8 cellular contexts compared by ENCODE assay signal in genomic region chr14:24271134-24271833, GRCh38. TPM values are rescaled to one million over a fixed set of nuclear protein-coding genes. Genes with fewer than 3 reads are reported as not detected.
A peak's percentile ranks its signal among the peaks of the same experiment; 100 is the strongest.
DNase-seq lines count a peak whose midpoint lies in the region; ATAC-seq and TF ChIP-seq lines count a peak whose summit lies in the region.

RABGGTA (minus strand) TSS chr14:24271597; CDS start chr14:24271115, 482 bp downstream.

- no peaks in the 10 kb centered on the region for H3K36me3 ChIP-seq in ovary
- peaks cover 13 to 14% of the 10 kb centered on the region in 2 donors for H3K36me3 ChIP-seq in thyroid gland

- H3K9me3 Mint-ChIP-seq in activated naive CD4-positive, alpha-beta T cell treated with anti-CD3 and anti-CD28 coated beads, Interleukin-2, amount 50 U/mL, for 72 hours, result no peaks in the 10 kb centered on the region

- ATAC-seq in HG02571 (IDR thresholded peaks at IDR 0.05; ENCODE audit: unreplicated experiment) (peak; percentile 84), SK-N-SH treated with all-trans-retinoic acid at 6 μM for 48 hours (peak; percentile 99)
- peak; percentile 81 to 87 for ATAC-seq in activated naive CD4-positive, alpha-beta T cell treated with anti-CD3 and anti-CD28 coated beads, Interleukin-2, amount 50 U/mL, for 72 hours

- peaks cover 5 to 7% of the 10 kb centered on the region in 2 donors for H3K36me3 Mint-ChIP-seq in activated naive CD4-positive, alpha-beta T cell treated with anti-CD3 and anti-CD28 coated beads, Interleukin-2, amount 50 U/mL, for 72 hours

- peak within 1 kb of the TSS; percentile 76 to 98 for H3K27ac ChIP-seq in ovary
- peak within 1 kb of the TSS; percentile 84 to 95 (median 90) for H3K27ac ChIP-seq in thyroid gland

- no peak for TF ChIP-seq EP300 in ovary (IDR thresholded peaks at IDR 0.05)

- TF ChIP-seq CTCF in GM10266 (IDR thresholded peaks at IDR 0.05; ENCODE audit: control insufficient read depth, insufficient read depth, low read depth, missing control alignments) (peak; percentile 98), NB4 (IDR thresholded peaks at IDR 0.05; ENCODE audit: low read depth, low read length) (peak; percentile 63), ovary (IDR thresholded peaks at IDR 0.05) (peak; percentile 44 to 84 (median 80)), thyroid gland (IDR thresholded peaks at IDR 0.05) (peak; percentile 25 to 81 (median 50))

- no peaks in the 10 kb centered on the region for H3K9me3 ChIP-seq in ovary
- H3K9me3 ChIP-seq in thyroid gland, result no peaks in the 10 kb centered on the region

- DNase-seq in GM10266 (ENCODE audit: extremely low spot score) (peak; percentile 94), NB4 (ENCODE audit: low read depth) (peak; percentile 92), head of caudate nucleus (peak; percentile 63 to 94 (median 86)), ovary (peak; percentile 83 to 92 (median 86)), thyroid gland (peak; percentile 88 to 90)
- peak; percentile 90 to 91 for DNase-seq in activated naive CD4-positive, alpha-beta T cell treated with anti-CD3 and anti-CD28 coated beads, Interleukin-2, amount 50 U/mL, for 72 hours (ENCODE audit: low spot score in 2 of 2)

- H3K27me3 ChIP-seq in ovary, result no peaks in the 10 kb centered on the region
- H3K27me3 ChIP-seq in thyroid gland, result no peaks in the 10 kb centered on the region

- 0 to 1% (median 0%) methylated on average over 53 to 61 of the region's 61 CpGs for WGBS in ovary, 3 donors
- 1 to 8% methylated on average over 6 to 21 of the region's 61 CpGs for WGBS in thyroid gland, 2 donors

- peak; percentile 70 for TF ChIP-seq POLR2A in NB4 (IDR thresholded peaks at IDR 0.05; ENCODE audit: extremely low read depth, insufficient read length)
- TF ChIP-seq POLR2A in ovary (IDR thresholded peaks at IDR 0.05), result no peak
- TF ChIP-seq POLR2A in thyroid gland (IDR thresholded peaks at IDR 0.05), result peak in 1 of 2 donors; percentile 75

- H3K4me1 ChIP-seq in ovary (ENCODE audit: insufficient read depth), result peaks cover 2% of the 10 kb centered on the region
- H3K4me1 ChIP-seq in thyroid gland, result peaks cover 8 to 18% of the 10 kb centered on the region in 2 donors

- intact Hi-C loops in head of caudate nucleus (cut with DNase I) (no loop called here), ovary (cut with DNase I) (no loop called here), thyroid gland (cut with DNase I) (no loop called here)

- H3K27ac Mint-ChIP-seq in activated naive CD4-positive, alpha-beta T cell treated with anti-CD3 and anti-CD28 coated beads, Interleukin-2, amount 50 U/mL, for 72 hours, result peak within 1 kb of the TSS; percentile 90 to 95

- peak within 1 kb of the TSS; percentile 85 for H3K4me3 ChIP-seq in NB4 (ENCODE audit: low read depth, low read length)
- peak within 1 kb of the TSS; percentile 73 for H3K4me3 ChIP-seq in ovary
- peak within 1 kb of the TSS; percentile 30 to 89 (median 77) for H3K4me3 ChIP-seq in thyroid gland (replicated peaks in 1 of 3)

TF ChIP-seq in SK-N-SH treated with all-trans-retinoic acid at 6 μM for 48 hours, 23 proteins besides CTCF, POLR2A, EP300 and RAD21:
- TF ChIP-seq TSHZ2 (CRISPR knock-in tag; IDR thresholded peaks at IDR 0.05) (0 out of 2 replicates have a peak, but pooled peaks have one; percentile 3), ZFP3 (CRISPR knock-in tag; IDR thresholded peaks at IDR 0.05) (0 out of 2 replicates have a peak, but pooled peaks have one; percentile 34), ISL1 (CRISPR knock-in tag; IDR thresholded peaks at IDR 0.05) (no peak)

RNA-seq across cellular contexts. Expression of gene RABGGTA, which starts in this region (rescaled TPM):
- 10 to 100 TPM; 58.6 to 67.0 TPM for total RNA-seq in activated naive CD4-positive, alpha-beta T cell treated with anti-CD3 and anti-CD28 coated beads, Interleukin-2, amount 50 U/mL, for 72 hours
- total RNA-seq in ovary (10 to 100 TPM; 19.7 to 48.3 (median 23.2) TPM), thyroid gland (10 to 100 TPM; 29.8 to 44.8 (median 33.5) TPM)
- 10 to 100 TPM in 1 of 2 donors, 1 to 10 TPM in 1; 7.9 to 20.1 TPM for polyA plus RNA-seq in ovary

Comparison
In these comparisons a context has a peak if more than half of its experiments do, and no peak if none do; other contexts are left out.
1. Peak in every context shown above with its lines: DNase-seq, ATAC-seq, H3K4me3 ChIP-seq and H3K27ac ChIP-seq.